8 cellular contexts compared by ENCODE assay signal in genomic region chr1:27235827-27236226, GRCh38. TPM values are rescaled to one million over a fixed set of nuclear protein-coding genes. Genes with fewer than 3 reads are reported as not detected.
DNase-seq lines count a peak whose midpoint lies in the region; ATAC-seq, FAIRE-seq and TF ChIP-seq lines count a peak whose summit lies in the region.

No MANE protein-coding gene starts in this region.

- WGBS in mesenchymal stem cell: 61% methylated on average over 7 of the region's 7 CpGs

- no peak overlapping the region for H2BK12ac ChIP-seq in mesenchymal stem cell (ENCODE audit: low read length in 2 of 2)

- no peak overlapping the region for H2BK5ac ChIP-seq in mesenchymal stem cell (ENCODE audit: low read depth, low read length, poor library complexity, severe bottlenecking)

- no peak for ATAC-seq in HG03521 (IDR thresholded peaks at IDR 0.05; ENCODE audit: unreplicated experiment)
- ATAC-seq in GM18519 (IDR thresholded peaks at IDR 0.05; ENCODE audit: low FRiP score, unreplicated experiment): no peak

- H3K36me3 ChIP-seq in astrocyte (ENCODE audit: insufficient read depth, low read length) (no peaks in the 10 kb centered on the region), mesenchymal stem cell (ENCODE audit: control insufficient read depth in 1 of 2, insufficient read depth in 2 of 2, low read depth in 1 of 2, low read length in 2 of 2) (no peaks in the 10 kb centered on the region)

- H3K27ac ChIP-seq in 22Rv1 (peak overlapping the region; percentile 62; the same call in 1 of the 2 replicates), astrocyte (ENCODE audit: low read depth, low read length) (no peak overlapping the region), mesenchymal stem cell (ENCODE audit: low read length, poor library complexity, severe bottlenecking) (no peak overlapping the region)

- H3K27me3 ChIP-seq in astrocyte (ENCODE audit: insufficient read depth, low read length): no peaks in the 10 kb centered on the region
- H3K27me3 ChIP-seq in mesenchymal stem cell (ENCODE audit: control insufficient read depth in 1 of 2, insufficient read depth in 1 of 2, low read length in 2 of 2): no peaks in the 10 kb centered on the region

- no peak overlapping the region for H3K18ac ChIP-seq in mesenchymal stem cell (ENCODE audit: low read depth in 1 of 2, low read length in 2 of 2)

- H3K9ac ChIP-seq in astrocyte (ENCODE audit: low read length) (peak overlapping the region; percentile 82), mesenchymal stem cell (ENCODE audit: low read length) (peak overlapping the region; percentile 81)

- H4K8ac ChIP-seq in mesenchymal stem cell (ENCODE audit: low read length): no peak overlapping the region

- no peak for DNase-seq in HFF-Myc (ENCODE audit: extremely low read depth, low read depth)
- no peak for DNase-seq in astrocyte (ENCODE audit: low read depth)
- DNase-seq in mesenchymal stem cell: peak; percentile 52
- no peak for DNase-seq in AG08395 (ENCODE audit: low spot score)
- DNase-seq in HT-29 (ENCODE audit: low spot score): no peak

- FAIRE-seq in astrocyte (lab: Jason Lieb, UNC): no peak

- no peaks in the 10 kb centered on the region for H3K36me3 Mint-ChIP-seq in astrocyte (ENCODE audit: low read depth, unreplicated experiment)

- no peak overlapping the region for H3K23ac ChIP-seq in mesenchymal stem cell (ENCODE audit: low read length in 2 of 2)

- H3K4me1 ChIP-seq in astrocyte (ENCODE audit: insufficient read depth, low read length) (peaks cover 13% of the 10 kb centered on the region), mesenchymal stem cell (ENCODE audit: control insufficient read depth, insufficient read depth, low read depth, low read length) (peaks cover 4% of the 10 kb centered on the region)

- H4K20me1 ChIP-seq in astrocyte (ENCODE audit: insufficient read depth, low read length): peaks cover 17% of the 10 kb centered on the region

- H2AFZ ChIP-seq in astrocyte (ENCODE audit: low read depth, low read length): peak overlapping the region; percentile 60
- H2AFZ ChIP-seq in mesenchymal stem cell (ENCODE audit: low read depth, low read length): no peak overlapping the region

- H3K4me3 Mint-ChIP-seq in astrocyte (ENCODE audit: unreplicated experiment): peak overlapping the region; percentile 95

- peaks cover 6% of the 10 kb centered on the region for H3K4me1 Mint-ChIP-seq in astrocyte (ENCODE audit: low read depth, unreplicated experiment)

- H3K9me3 ChIP-seq in astrocyte (ENCODE audit: insufficient read depth, low read depth, low read length): no peaks in the 10 kb centered on the region
- H3K9me3 ChIP-seq in mesenchymal stem cell (ENCODE audit: control insufficient read depth, low read length): no peaks in the 10 kb centered on the region

- H3K79me2 ChIP-seq in astrocyte (ENCODE audit: insufficient read depth, low read length): peaks cover 24% of the 10 kb centered on the region

- H3K4me2 ChIP-seq in astrocyte (ENCODE audit: low read length) (peak overlapping the region; percentile 98), mesenchymal stem cell (ENCODE audit: low read length, poor library complexity, severe bottlenecking) (peak overlapping the region; percentile 78)

- no peaks in the 10 kb centered on the region for H3K9me3 Mint-ChIP-seq in astrocyte (ENCODE audit: unreplicated experiment)

- no peak overlapping the region for H4K91ac ChIP-seq in mesenchymal stem cell (ENCODE audit: low read length)

- H2BK15ac ChIP-seq in mesenchymal stem cell (ENCODE audit: low read depth, poor library complexity, severe bottlenecking): no peak overlapping the region

- H3K27me3 Mint-ChIP-seq in astrocyte (ENCODE audit: low read depth, unreplicated experiment): peaks cover 4% of the 10 kb centered on the region

- H2AK5ac ChIP-seq in mesenchymal stem cell (ENCODE audit: low read length, severe bottlenecking): no peak overlapping the region

- H3K4ac ChIP-seq in mesenchymal stem cell (ENCODE audit: low read depth in 1 of 2, low read length in 2 of 2): no peak overlapping the region

- peak overlapping the region; percentile 50 for H3K27ac Mint-ChIP-seq in astrocyte (ENCODE audit: unreplicated experiment)

- peaks cover 20% of the 10 kb centered on the region for H3K79me1 ChIP-seq in mesenchymal stem cell (replicated peaks; ENCODE audit: low read length, poor library complexity, severe bottlenecking)

- H3K14ac ChIP-seq in mesenchymal stem cell (ENCODE audit: low read length in 2 of 2): no peak overlapping the region

- H2BK120ac ChIP-seq in mesenchymal stem cell (ENCODE audit: low read depth, low read length): no peak overlapping the region

- TF ChIP-seq CTCF in 22Rv1 (IDR thresholded peaks at IDR 0.05) (no peak), HFF-Myc (IDR thresholded peaks at IDR 0.05; ENCODE audit: low read depth, low read length, missing control alignments) (no peak), astrocyte (IDR thresholded peaks at IDR 0.05; ENCODE audit: insufficient read depth, low read depth, low read length) (no peak)

- peak overlapping the region; percentile 58 for H3K4me3 ChIP-seq in HFF-Myc (replicated peaks; ENCODE audit: low read depth, low read length)
- peak overlapping the region; percentile 77 for H3K4me3 ChIP-seq in astrocyte (ENCODE audit: insufficient read depth, low read depth, low read length)
- peak overlapping the region in 1 of 2 experiments; percentile 84 for H3K4me3 ChIP-seq in mesenchymal stem cell (ENCODE audit: insufficient read depth in 1 of 2, low read depth in 1 of 2, low read length in 2 of 2)

RNA-seq across cellular contexts. Expression of gene WDTC1, which starts 1.4 kb away (rescaled TPM):
- total RNA-seq in astrocyte: 18.2 and 19.7 TPM in 2 replicates
- 15.0 TPM for polyA plus RNA-seq in mesenchymal stem cell (2013, experiment 1 of 2)
- polyA plus RNA-seq in mesenchymal stem cell (2013, experiment 2 of 2): 14.6 TPM
- total RNA-seq in HT-29 (2014; rRNA removed; shearing (Covaris generic)): 21.3 and 24.3 TPM in 2 replicates
